In genomic region chr6:167056370-167056769, GRCh38 we compare ENCODE assay signal across 8 cellular contexts. TPM values are rescaled to one million over a fixed set of nuclear protein-coding genes. Genes with fewer than 3 reads are reported as not detected.
A peak's percentile ranks its signal among the peaks of the same experiment; 100 is the strongest.
DNase-seq lines count a peak whose midpoint lies in the region; ATAC-seq and TF ChIP-seq lines count a peak whose summit lies in the region.

No MANE protein-coding gene starts in this region.

- no peaks in the 10 kb centered on the region for H3K4me1 ChIP-seq in testis

- no peak overlapping the region for H3K27ac ChIP-seq in testis

- H3K27me3 ChIP-seq in testis: no peaks in the 10 kb centered on the region

- H3K36me3 Mint-ChIP-seq in osteocyte (ENCODE audit: unreplicated experiment): peaks cover 3% of the 10 kb centered on the region

- H3K27me3 Mint-ChIP-seq in osteocyte (ENCODE audit: unreplicated experiment): peaks cover 17% of the 10 kb centered on the region

- no peak overlapping the region for H3K4me3 Mint-ChIP-seq in osteocyte (ENCODE audit: unreplicated experiment)

- intact Hi-C loops in testis (cut with DNase I; ENCODE audit: low total_unique reads): no loop called here

- H3K36me3 ChIP-seq in testis (ENCODE audit: low read depth, missing control alignments): no peaks in the 10 kb centered on the region

- H3K27ac Mint-ChIP-seq in osteocyte (ENCODE audit: unreplicated experiment): no peak overlapping the region

- no peak for TF ChIP-seq CTCF in testis (IDR thresholded peaks at IDR 0.05)
- TF ChIP-seq CTCF in osteocyte (IDR thresholded peaks at IDR 0.05): no peak

- 83 to 85% methylated on average over 1 of the region's 1 CpG for WGBS in testis, 2 donors

- ATAC-seq in GM18517 (IDR thresholded peaks at IDR 0.05; ENCODE audit: unreplicated experiment) (peak; percentile 98), HG02571 (IDR thresholded peaks at IDR 0.05; ENCODE audit: unreplicated experiment) (peak; percentile 80)

- H3K4me1 Mint-ChIP-seq in osteocyte (ENCODE audit: unreplicated experiment): peaks cover 15% of the 10 kb centered on the region

- no peaks in the 10 kb centered on the region for H3K9me3 Mint-ChIP-seq in osteocyte (ENCODE audit: unreplicated experiment)

- no peaks in the 10 kb centered on the region for H3K9me3 ChIP-seq in testis

- TF ChIP-seq POLR2A in testis (IDR thresholded peaks at IDR 0.05): no peak

- DNase-seq in NOMO-1 (lab: John Stamatoyannopoulos, UW; ENCODE audit: unreplicated experiment in 2 of 2): peak; percentile 49 to 92
- DNase-seq in iris pigment epithelial cell (ENCODE audit: low read depth): peak; percentile 83
- no peak for DNase-seq in testis
- no peak for DNase-seq in osteocyte (ENCODE audit: extremely low spot score, unreplicated experiment)
- no peak for DNase-seq in NCI-H2029 treated with DMSO at 0.1 percent for 48 hours (lab: John Stamatoyannopoulos, UW)
- no peak for DNase-seq in activated effector memory CD4-positive, alpha-beta T cell treated with anti-CD3 and anti-CD28 coated beads, Interleukin-2, amount 50 U/mL, for 16 hours

- no peak overlapping the region for H3K4me3 ChIP-seq in testis

RNA-seq across cellular contexts. Expression of gene CEP43, which starts 57.2 kb away (rescaled TPM):
- total RNA-seq in testis (100 to 1,000 TPM in 1 of 2 donors, 10 to 100 TPM in 1; 67.0 to 129 TPM), osteocyte (16.0 and 18.3 TPM in 2 replicates)
- 105 TPM for polyA plus RNA-seq in testis (ENCODE audit: insufficient read depth, low read depth, low replicate concordance)

Comparison
In these comparisons a context has a peak if more than half of its experiments do, and no peak if none do; other contexts are left out.
1. DNase-seq: peak in NOMO-1 (2 of 2) and iris pigment epithelial cell (single experiment); none in testis (single experiment), osteocyte (single experiment), NCI-H2029 treated with DMSO at 0.1 percent for 48 hours (single experiment) and activated effector memory CD4-positive, alpha-beta T cell treated with anti-CD3 and anti-CD28 coated beads, Interleukin-2, amount 50 U/mL, for 16 hours (single experiment).